ENCODE assay signal across 1 cellular context in genomic region chr7:32892521-32893224, GRCh38.
TF ChIP-seq lines count a peak whose summit lies in the region.

No MANE protein-coding gene starts in this region.

TF ChIP-seq in K562, 482 proteins besides CTCF, POLR2A, EP300 and RAD21 (continued from another document and continues in another):
- TF ChIP-seq, protein P1, sequence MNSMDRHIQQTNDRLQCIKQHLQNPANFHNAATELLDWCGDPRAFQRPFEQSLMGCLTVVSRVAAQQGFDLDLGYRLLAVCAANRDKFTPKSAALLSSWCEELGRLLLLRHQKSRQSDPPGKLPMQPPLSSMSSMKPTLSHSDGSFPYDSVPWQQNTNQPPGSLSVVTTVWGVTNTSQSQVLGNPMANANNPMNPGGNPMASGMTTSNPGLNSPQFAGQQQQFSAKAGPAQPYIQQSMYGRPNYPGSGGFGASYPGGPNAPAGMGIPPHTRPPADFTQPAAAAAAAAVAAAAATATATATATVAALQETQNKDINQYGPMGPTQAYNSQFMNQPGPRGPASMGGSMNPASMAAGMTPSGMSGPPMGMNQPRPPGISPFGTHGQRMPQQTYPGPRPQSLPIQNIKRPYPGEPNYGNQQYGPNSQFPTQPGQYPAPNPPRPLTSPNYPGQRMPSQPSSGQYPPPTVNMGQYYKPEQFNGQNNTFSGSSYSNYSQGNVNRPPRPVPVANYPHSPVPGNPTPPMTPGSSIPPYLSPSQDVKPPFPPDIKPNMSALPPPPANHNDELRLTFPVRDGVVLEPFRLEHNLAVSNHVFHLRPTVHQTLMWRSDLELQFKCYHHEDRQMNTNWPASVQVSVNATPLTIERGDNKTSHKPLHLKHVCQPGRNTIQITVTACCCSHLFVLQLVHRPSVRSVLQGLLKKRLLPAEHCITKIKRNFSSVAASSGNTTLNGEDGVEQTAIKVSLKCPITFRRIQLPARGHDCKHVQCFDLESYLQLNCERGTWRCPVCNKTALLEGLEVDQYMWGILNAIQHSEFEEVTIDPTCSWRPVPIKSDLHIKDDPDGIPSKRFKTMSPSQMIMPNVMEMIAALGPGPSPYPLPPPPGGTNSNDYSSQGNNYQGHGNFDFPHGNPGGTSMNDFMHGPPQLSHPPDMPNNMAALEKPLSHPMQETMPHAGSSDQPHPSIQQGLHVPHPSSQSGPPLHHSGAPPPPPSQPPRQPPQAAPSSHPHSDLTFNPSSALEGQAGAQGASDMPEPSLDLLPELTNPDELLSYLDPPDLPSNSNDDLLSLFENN (IDR thresholded peaks at IDR 0.05; ENCODE audit: low read depth in 2 of 2, low read length in 2 of 2) = no peak
- TF ChIP-seq ZNF551 (CRISPR knock-in tag; IDR thresholded peaks at IDR 0.05) = no peak
- TF ChIP-seq FOXJ3 (CRISPR knock-in tag; IDR thresholded peaks at IDR 0.05) = no peak
- TF ChIP-seq, protein P2, sequence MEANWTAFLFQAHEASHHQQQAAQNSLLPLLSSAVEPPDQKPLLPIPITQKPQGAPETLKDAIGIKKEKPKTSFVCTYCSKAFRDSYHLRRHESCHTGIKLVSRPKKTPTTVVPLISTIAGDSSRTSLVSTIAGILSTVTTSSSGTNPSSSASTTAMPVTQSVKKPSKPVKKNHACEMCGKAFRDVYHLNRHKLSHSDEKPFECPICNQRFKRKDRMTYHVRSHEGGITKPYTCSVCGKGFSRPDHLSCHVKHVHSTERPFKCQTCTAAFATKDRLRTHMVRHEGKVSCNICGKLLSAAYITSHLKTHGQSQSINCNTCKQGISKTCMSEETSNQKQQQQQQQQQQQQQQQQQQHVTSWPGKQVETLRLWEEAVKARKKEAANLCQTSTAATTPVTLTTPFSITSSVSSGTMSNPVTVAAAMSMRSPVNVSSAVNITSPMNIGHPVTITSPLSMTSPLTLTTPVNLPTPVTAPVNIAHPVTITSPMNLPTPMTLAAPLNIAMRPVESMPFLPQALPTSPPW (CRISPR knock-in tag; IDR thresholded peaks at IDR 0.05) = no peak
- TF ChIP-seq CCAR2 (IDR thresholded peaks at IDR 0.05; ENCODE audit: low read depth, low read length) = no peak
- TF ChIP-seq, protein P3, sequence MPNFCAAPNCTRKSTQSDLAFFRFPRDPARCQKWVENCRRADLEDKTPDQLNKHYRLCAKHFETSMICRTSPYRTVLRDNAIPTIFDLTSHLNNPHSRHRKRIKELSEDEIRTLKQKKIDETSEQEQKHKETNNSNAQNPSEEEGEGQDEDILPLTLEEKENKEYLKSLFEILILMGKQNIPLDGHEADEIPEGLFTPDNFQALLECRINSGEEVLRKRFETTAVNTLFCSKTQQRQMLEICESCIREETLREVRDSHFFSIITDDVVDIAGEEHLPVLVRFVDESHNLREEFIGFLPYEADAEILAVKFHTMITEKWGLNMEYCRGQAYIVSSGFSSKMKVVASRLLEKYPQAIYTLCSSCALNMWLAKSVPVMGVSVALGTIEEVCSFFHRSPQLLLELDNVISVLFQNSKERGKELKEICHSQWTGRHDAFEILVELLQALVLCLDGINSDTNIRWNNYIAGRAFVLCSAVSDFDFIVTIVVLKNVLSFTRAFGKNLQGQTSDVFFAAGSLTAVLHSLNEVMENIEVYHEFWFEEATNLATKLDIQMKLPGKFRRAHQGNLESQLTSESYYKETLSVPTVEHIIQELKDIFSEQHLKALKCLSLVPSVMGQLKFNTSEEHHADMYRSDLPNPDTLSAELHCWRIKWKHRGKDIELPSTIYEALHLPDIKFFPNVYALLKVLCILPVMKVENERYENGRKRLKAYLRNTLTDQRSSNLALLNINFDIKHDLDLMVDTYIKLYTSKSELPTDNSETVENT (CRISPR knock-in tag; IDR thresholded peaks at IDR 0.05) = no peak
- TF ChIP-seq KAT8 (IDR thresholded peaks at IDR 0.05; ENCODE audit: low read depth) = no peak
- TF ChIP-seq NFRKB (IDR thresholded peaks at IDR 0.05; ENCODE audit: low read depth) = no peak; the same call in 1 of the 2 replicates
- TF ChIP-seq SMARCB1 (IDR thresholded peaks at IDR 0.05; ENCODE audit: insufficient read length, low read depth) = no peak
- no peak; the same call in 1 of the 2 replicates for TF ChIP-seq POLR2G (IDR thresholded peaks at IDR 0.05; ENCODE audit: low read depth, low read length)
- TF ChIP-seq TFAP4 (CRISPR knock-in tag; IDR thresholded peaks at IDR 0.05; ENCODE audit: borderline replicate concordance) = no peak
- no peak for TF ChIP-seq SAFB2 (IDR thresholded peaks at IDR 0.05; ENCODE audit: borderline replicate concordance, low read depth, low read length, severe bottlenecking)
- no peak for TF ChIP-seq ZNF584 (CRISPR knock-in tag; IDR thresholded peaks at IDR 0.05; ENCODE audit: low read depth)
- no peak for TF ChIP-seq ZNF174 (CRISPR knock-in tag; IDR thresholded peaks at IDR 0.05)
- TF ChIP-seq U2AF2 (optimal IDR thresholded peaks at IDR 0.05; ENCODE audit: low read depth, low read length) = no peak
- TF ChIP-seq EP400 (IDR thresholded peaks at IDR 0.05) = no peak
- no peak for TF ChIP-seq ZNF124 (CRISPR knock-in tag; IDR thresholded peaks at IDR 0.05)
- TF ChIP-seq, protein P4, sequence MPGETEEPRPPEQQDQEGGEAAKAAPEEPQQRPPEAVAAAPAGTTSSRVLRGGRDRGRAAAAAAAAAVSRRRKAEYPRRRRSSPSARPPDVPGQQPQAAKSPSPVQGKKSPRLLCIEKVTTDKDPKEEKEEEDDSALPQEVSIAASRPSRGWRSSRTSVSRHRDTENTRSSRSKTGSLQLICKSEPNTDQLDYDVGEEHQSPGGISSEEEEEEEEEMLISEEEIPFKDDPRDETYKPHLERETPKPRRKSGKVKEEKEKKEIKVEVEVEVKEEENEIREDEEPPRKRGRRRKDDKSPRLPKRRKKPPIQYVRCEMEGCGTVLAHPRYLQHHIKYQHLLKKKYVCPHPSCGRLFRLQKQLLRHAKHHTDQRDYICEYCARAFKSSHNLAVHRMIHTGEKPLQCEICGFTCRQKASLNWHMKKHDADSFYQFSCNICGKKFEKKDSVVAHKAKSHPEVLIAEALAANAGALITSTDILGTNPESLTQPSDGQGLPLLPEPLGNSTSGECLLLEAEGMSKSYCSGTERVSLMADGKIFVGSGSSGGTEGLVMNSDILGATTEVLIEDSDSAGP (CRISPR knock-in tag; IDR thresholded peaks at IDR 0.05) = no peak
- TF ChIP-seq CC2D1A (IDR thresholded peaks at IDR 0.05) = no peak
- TF ChIP-seq ZNF23 (CRISPR knock-in tag; IDR thresholded peaks at IDR 0.05) = no peak
- TF ChIP-seq THRA (IDR thresholded peaks at IDR 0.05) = no peak
- TF ChIP-seq HNRNPLL (IDR thresholded peaks at IDR 0.05; ENCODE audit: low read depth, low read length, poor library complexity, severe bottlenecking) = no peak
- TF ChIP-seq ETV5 (CRISPR knock-in tag; IDR thresholded peaks at IDR 0.05; ENCODE audit: low read depth) = no peak
- no peak for TF ChIP-seq TFAM (CRISPR knock-in tag; conservative IDR thresholded peaks at IDR 0.05)
- no peak for TF ChIP-seq FUS (optimal IDR thresholded peaks at IDR 0.05; ENCODE audit: low read depth, low read length)
- no peak for TF ChIP-seq ZC3H11A (IDR thresholded peaks at IDR 0.05; ENCODE audit: low read depth, low read length)
- TF ChIP-seq SRSF1 (IDR thresholded peaks at IDR 0.05; ENCODE audit: low read depth, low read length) = no peak
- no peak for TF ChIP-seq BMI1 (IDR thresholded peaks at IDR 0.05; ENCODE audit: low read length)
- TF ChIP-seq, protein P5, sequence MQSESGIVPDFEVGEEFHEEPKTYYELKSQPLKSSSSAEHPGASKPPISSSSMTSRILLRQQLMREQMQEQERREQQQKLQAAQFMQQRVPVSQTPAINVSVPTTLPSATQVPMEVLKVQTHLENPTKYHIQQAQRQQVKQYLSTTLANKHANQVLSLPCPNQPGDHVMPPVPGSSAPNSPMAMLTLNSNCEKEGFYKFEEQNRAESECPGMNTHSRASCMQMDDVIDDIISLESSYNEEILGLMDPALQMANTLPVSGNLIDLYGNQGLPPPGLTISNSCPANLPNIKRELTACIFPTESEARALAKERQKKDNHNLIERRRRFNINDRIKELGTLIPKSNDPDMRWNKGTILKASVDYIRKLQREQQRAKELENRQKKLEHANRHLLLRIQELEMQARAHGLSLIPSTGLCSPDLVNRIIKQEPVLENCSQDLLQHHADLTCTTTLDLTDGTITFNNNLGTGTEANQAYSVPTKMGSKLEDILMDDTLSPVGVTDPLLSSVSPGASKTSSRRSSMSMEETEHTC (IDR thresholded peaks at IDR 0.05) = no peak
- TF ChIP-seq IFI16 (CRISPR knock-in tag; IDR thresholded peaks at IDR 0.05) = no peak
- TF ChIP-seq DIDO1 (tag; IDR thresholded peaks at IDR 0.05; ENCODE audit: low read depth) = no peak; the same call in 1 of the 2 replicates
- no peak for TF ChIP-seq ZFP30 (CRISPR knock-in tag; IDR thresholded peaks at IDR 0.05; ENCODE audit: borderline replicate concordance)
- TF ChIP-seq USF1 (CRISPR knock-in tag; IDR thresholded peaks at IDR 0.05) = no peak
- TF ChIP-seq CEBPB (tag; IDR thresholded peaks at IDR 0.05) = no peak
- TF ChIP-seq KDM4B (IDR thresholded peaks at IDR 0.05; ENCODE audit: borderline replicate concordance in 2 of 2, low read depth in 1 of 2) = no peak
- no peak for TF ChIP-seq NFYB (IDR thresholded peaks at IDR 0.05; ENCODE audit: extremely low read depth, insufficient read length)
- TF ChIP-seq, protein P6, sequence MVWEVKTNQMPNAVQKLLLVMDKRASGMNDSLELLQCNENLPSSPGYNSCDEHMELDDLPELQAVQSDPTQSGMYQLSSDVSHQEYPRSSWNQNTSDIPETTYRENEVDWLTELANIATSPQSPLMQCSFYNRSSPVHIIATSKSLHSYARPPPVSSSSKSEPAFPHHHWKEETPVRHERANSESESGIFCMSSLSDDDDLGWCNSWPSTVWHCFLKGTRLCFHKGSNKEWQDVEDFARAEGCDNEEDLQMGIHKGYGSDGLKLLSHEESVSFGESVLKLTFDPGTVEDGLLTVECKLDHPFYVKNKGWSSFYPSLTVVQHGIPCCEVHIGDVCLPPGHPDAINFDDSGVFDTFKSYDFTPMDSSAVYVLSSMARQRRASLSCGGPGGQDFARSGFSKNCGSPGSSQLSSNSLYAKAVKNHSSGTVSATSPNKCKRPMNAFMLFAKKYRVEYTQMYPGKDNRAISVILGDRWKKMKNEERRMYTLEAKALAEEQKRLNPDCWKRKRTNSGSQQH (CRISPR knock-in tag; IDR thresholded peaks at IDR 0.05) = no peak
